8 cellular contexts compared by ENCODE assay signal in genomic region chr11:36377759-36378553, GRCh38.
DNase-seq lines count a peak whose midpoint lies in the region; ATAC-seq and TF ChIP-seq lines count a peak whose summit lies in the region.

No MANE protein-coding gene starts in this region.

- H3K4me1 ChIP-seq in cardiac muscle cell (ENCODE audit: low read depth) (no peaks in the 10 kb centered on the region), vagina (peaks cover 26% of the 10 kb centered on the region)

- peaks cover 0 to 3% (median 0%) of the 10 kb centered on the region in 5 experiments for H3K9me3 Mint-ChIP-seq in brain
- H3K9me3 Mint-ChIP-seq in mesothelial cell of epicardium = no peaks in the 10 kb centered on the region

- H3K36me3 Mint-ChIP-seq in brain (peaks cover 4% of the 10 kb centered on the region), mesothelial cell of epicardium (no peaks in the 10 kb centered on the region)

- peaks cover 68% of the 10 kb centered on the region for H3K27me3 ChIP-seq in cardiac muscle cell
- H3K27me3 ChIP-seq in vagina = no peaks in the 10 kb centered on the region

- H3K4me3 ChIP-seq in cardiac muscle cell = peak overlapping the region; percentile 39
- H3K4me3 ChIP-seq in vagina = peak overlapping the region; percentile 71 to 74

- ATAC-seq in Right ventricle myocardium inferior (no peak), GM21381 (IDR thresholded peaks at IDR 0.05; ENCODE audit: unreplicated experiment) (no peak), GM21360 (IDR thresholded peaks at IDR 0.05; ENCODE audit: unreplicated experiment) (no peak)

- no peaks in the 10 kb centered on the region for H3K36me3 ChIP-seq in cardiac muscle cell
- no peaks in the 10 kb centered on the region for H3K36me3 ChIP-seq in vagina

- TF ChIP-seq CTCF in cardiac muscle cell (IDR thresholded peaks at IDR 0.05; ENCODE audit: low read depth, low read length) = no peak
- no peak for TF ChIP-seq CTCF in brain (conservative IDR thresholded peaks at IDR 0.05)
- TF ChIP-seq CTCF in mesothelial cell of epicardium (IDR thresholded peaks at IDR 0.05; ENCODE audit: unreplicated experiment) = no peak
- no peak for TF ChIP-seq CTCF in vagina (IDR thresholded peaks at IDR 0.05)

- H3K27me3 Mint-ChIP-seq in brain (peaks cover 56% of the 10 kb centered on the region), mesothelial cell of epicardium (ENCODE audit: low read depth) (peaks cover 31% of the 10 kb centered on the region)

- no peak overlapping the region for H3K27ac ChIP-seq in cardiac muscle cell
- H3K27ac ChIP-seq in vagina = peak overlapping the region; percentile 83

- no peak for TF ChIP-seq POLR2A in vagina (IDR thresholded peaks at IDR 0.05)

- intact Hi-C loops in Right ventricle myocardium inferior (cut with DNase I) (no loop called here), vagina (cut with DNase I) (no loop called here)

- H3K27ac Mint-ChIP-seq in brain (peak overlapping the region in 2 of 5 experiments; percentile 38 to 65), mesothelial cell of epicardium (no peak overlapping the region)

- DNase-seq in cardiac muscle cell (ENCODE audit: low read depth in 1 of 2, low spot score in 1 of 2) (no peak), Right ventricle myocardium inferior (ENCODE audit: missing footprints) (no peak), mesothelial cell of epicardium (ENCODE audit: low spot score in 2 of 2, unreplicated experiment in 2 of 2) (no peak), vagina (ENCODE audit: extremely low spot score in 2 of 2) (no peak), SIG-M5 treated with dmso at 0.1 percent for 504 hours (lab: John Stamatoyannopoulos, UW; ENCODE audit: unreplicated experiment) (no peak)

- no peaks in the 10 kb centered on the region for H3K9me3 ChIP-seq in cardiac muscle cell (ENCODE audit: low read depth)
- no peaks in the 10 kb centered on the region for H3K9me3 ChIP-seq in vagina

- H3K4me3 Mint-ChIP-seq in brain = peak overlapping the region; percentile 92 to 97 (median 95)
- H3K4me3 Mint-ChIP-seq in mesothelial cell of epicardium = peak overlapping the region; percentile 84

- H3K4me1 Mint-ChIP-seq in brain (peaks cover 44% of the 10 kb centered on the region), mesothelial cell of epicardium (peaks cover 26% of the 10 kb centered on the region)
